Comparison of ENCODE assay signal across 2 cellular contexts in the genomic region with DNA sequence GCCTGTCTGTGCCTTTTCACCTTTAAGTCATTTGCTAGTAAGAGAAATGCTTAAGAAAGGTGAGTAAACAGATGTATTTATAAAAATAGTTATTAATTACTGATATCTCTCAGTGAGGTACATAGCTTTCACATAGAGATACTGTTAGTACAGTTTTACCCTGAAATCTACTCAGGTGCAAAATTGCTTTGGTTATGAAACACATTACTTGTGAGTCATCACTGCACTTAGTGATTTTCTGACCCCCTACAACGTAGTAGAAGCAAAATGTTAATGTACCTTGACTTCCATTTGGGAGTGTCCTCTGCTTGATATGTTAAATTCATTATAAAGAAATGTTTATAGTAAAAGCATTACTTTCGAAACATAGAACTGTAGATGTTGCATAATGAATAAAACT.
A peak's percentile ranks its signal among the peaks of the same experiment; 100 is the strongest.
TF ChIP-seq lines count a peak whose summit lies in the region.

No MANE protein-coding gene starts in this region.

TF ChIP-seq in A549, 52 proteins besides CTCF, POLR2A, EP300 and RAD21:
- TF ChIP-seq, protein P1, sequence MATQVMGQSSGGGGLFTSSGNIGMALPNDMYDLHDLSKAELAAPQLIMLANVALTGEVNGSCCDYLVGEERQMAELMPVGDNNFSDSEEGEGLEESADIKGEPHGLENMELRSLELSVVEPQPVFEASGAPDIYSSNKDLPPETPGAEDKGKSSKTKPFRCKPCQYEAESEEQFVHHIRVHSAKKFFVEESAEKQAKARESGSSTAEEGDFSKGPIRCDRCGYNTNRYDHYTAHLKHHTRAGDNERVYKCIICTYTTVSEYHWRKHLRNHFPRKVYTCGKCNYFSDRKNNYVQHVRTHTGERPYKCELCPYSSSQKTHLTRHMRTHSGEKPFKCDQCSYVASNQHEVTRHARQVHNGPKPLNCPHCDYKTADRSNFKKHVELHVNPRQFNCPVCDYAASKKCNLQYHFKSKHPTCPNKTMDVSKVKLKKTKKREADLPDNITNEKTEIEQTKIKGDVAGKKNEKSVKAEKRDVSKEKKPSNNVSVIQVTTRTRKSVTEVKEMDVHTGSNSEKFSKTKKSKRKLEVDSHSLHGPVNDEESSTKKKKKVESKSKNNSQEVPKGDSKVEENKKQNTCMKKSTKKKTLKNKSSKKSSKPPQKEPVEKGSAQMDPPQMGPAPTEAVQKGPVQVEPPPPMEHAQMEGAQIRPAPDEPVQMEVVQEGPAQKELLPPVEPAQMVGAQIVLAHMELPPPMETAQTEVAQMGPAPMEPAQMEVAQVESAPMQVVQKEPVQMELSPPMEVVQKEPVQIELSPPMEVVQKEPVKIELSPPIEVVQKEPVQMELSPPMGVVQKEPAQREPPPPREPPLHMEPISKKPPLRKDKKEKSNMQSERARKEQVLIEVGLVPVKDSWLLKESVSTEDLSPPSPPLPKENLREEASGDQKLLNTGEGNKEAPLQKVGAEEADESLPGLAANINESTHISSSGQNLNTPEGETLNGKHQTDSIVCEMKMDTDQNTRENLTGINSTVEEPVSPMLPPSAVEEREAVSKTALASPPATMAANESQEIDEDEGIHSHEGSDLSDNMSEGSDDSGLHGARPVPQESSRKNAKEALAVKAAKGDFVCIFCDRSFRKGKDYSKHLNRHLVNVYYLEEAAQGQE (IDR thresholded peaks at IDR 0.05) = no peak
- peak; percentile 46; the same call in 1 of the 2 replicates for TF ChIP-seq JUNB (IDR thresholded peaks at IDR 0.05)
- peak; percentile 49; the same call in 1 of the 2 replicates for TF ChIP-seq FOSL2 (IDR thresholded peaks at IDR 0.05)
- TF ChIP-seq FOSL2 (CRISPR knock-in tag; IDR thresholded peaks at IDR 0.05) = peak; percentile 78
- no peak for TF ChIP-seq BHLHE40 (IDR thresholded peaks at IDR 0.05; ENCODE audit: low read depth, low read length)
- TF ChIP-seq, protein P2, sequence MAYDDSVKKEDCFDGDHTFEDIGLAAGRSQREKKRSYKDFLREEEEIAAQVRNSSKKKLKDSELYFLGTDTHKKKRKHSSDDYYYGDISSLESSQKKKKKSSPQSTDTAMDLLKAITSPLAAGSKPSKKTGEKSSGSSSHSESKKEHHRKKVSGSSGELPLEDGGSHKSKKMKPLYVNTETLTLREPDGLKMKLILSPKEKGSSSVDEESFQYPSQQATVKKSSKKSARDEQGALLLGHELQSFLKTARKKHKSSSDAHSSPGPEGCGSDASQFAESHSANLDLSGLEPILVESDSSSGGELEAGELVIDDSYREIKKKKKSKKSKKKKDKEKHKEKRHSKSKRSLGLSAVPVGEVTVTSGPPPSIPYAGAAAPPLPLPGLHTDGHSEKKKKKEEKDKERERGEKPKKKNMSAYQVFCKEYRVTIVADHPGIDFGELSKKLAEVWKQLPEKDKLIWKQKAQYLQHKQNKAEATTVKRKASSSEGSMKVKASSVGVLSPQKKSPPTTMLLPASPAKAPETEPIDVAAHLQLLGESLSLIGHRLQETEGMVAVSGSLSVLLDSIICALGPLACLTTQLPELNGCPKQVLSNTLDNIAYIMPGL (CRISPR knock-in tag; IDR thresholded peaks at IDR 0.05; ENCODE audit: borderline replicate concordance) = no peak
- no peak for TF ChIP-seq HDAC2 (IDR thresholded peaks at IDR 0.05)
- no peak for TF ChIP-seq SMC3 (IDR thresholded peaks at IDR 0.05)
- TF ChIP-seq CEBPB (IDR thresholded peaks at IDR 0.05) = peak; percentile 43 to 63; a peak in 3 of 4 replicates
- TF ChIP-seq, protein P3, sequence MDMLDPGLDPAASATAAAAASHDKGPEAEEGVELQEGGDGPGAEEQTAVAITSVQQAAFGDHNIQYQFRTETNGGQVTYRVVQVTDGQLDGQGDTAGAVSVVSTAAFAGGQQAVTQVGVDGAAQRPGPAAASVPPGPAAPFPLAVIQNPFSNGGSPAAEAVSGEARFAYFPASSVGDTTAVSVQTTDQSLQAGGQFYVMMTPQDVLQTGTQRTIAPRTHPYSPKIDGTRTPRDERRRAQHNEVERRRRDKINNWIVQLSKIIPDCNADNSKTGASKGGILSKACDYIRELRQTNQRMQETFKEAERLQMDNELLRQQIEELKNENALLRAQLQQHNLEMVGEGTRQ (IDR thresholded peaks at IDR 0.05) = no peak
- TF ChIP-seq, protein P4, sequence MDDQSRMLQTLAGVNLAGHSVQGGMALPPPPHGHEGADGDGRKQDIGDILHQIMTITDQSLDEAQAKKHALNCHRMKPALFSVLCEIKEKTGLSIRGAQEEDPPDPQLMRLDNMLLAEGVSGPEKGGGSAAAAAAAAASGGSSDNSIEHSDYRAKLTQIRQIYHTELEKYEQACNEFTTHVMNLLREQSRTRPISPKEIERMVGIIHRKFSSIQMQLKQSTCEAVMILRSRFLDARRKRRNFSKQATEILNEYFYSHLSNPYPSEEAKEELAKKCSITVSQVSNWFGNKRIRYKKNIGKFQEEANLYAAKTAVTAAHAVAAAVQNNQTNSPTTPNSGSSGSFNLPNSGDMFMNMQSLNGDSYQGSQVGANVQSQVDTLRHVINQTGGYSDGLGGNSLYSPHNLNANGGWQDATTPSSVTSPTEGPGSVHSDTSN (IDR thresholded peaks at IDR 0.05) = no peak
- TF ChIP-seq, protein P5, sequence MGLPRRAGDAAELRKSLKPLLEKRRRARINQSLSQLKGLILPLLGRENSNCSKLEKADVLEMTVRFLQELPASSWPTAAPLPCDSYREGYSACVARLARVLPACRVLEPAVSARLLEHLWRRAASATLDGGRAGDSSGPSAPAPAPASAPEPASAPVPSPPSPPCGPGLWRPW (IDR thresholded peaks at IDR 0.05) = no peak
- no peak for TF ChIP-seq ESRRA (IDR thresholded peaks at IDR 0.05; ENCODE audit: borderline replicate concordance, low read length)
- no peak for TF ChIP-seq FOSB (CRISPR knock-in tag; IDR thresholded peaks at IDR 0.05)

TF ChIP-seq in GM12878, 131 proteins besides CTCF, POLR2A, EP300 and RAD21 (continued from another document):
- TF ChIP-seq, protein P6, sequence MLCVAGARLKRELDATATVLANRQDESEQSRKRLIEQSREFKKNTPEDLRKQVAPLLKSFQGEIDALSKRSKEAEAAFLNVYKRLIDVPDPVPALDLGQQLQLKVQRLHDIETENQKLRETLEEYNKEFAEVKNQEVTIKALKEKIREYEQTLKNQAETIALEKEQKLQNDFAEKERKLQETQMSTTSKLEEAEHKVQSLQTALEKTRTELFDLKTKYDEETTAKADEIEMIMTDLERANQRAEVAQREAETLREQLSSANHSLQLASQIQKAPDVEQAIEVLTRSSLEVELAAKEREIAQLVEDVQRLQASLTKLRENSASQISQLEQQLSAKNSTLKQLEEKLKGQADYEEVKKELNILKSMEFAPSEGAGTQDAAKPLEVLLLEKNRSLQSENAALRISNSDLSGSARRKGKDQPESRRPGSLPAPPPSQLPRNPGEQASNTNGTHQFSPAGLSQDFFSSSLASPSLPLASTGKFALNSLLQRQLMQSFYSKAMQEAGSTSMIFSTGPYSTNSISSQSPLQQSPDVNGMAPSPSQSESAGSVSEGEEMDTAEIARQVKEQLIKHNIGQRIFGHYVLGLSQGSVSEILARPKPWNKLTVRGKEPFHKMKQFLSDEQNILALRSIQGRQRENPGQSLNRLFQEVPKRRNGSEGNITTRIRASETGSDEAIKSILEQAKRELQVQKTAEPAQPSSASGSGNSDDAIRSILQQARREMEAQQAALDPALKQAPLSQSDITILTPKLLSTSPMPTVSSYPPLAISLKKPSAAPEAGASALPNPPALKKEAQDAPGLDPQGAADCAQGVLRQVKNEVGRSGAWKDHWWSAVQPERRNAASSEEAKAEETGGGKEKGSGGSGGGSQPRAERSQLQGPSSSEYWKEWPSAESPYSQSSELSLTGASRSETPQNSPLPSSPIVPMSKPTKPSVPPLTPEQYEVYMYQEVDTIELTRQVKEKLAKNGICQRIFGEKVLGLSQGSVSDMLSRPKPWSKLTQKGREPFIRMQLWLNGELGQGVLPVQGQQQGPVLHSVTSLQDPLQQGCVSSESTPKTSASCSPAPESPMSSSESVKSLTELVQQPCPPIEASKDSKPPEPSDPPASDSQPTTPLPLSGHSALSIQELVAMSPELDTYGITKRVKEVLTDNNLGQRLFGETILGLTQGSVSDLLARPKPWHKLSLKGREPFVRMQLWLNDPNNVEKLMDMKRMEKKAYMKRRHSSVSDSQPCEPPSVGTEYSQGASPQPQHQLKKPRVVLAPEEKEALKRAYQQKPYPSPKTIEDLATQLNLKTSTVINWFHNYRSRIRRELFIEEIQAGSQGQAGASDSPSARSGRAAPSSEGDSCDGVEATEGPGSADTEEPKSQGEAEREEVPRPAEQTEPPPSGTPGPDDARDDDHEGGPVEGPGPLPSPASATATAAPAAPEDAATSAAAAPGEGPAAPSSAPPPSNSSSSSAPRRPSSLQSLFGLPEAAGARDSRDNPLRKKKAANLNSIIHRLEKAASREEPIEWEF (IDR thresholded peaks at IDR 0.05; ENCODE audit: insufficient replicate concordance, low read depth, low read length) = no peak
- TF ChIP-seq CREM (IDR thresholded peaks at IDR 0.05; ENCODE audit: low read depth) (0 out of 2 replicates have a peak, but pooled peaks have one; percentile 31), NFIC (IDR thresholded peaks at IDR 0.05; ENCODE audit: low read depth, low read length) (0 out of 2 replicates have a peak, but pooled peaks have one; percentile 37), RFX5 (IDR thresholded peaks at IDR 0.05; ENCODE audit: low read depth, low read length) (no peak), IKZF2 (IDR thresholded peaks at IDR 0.05) (no peak), FOXM1 (IDR thresholded peaks at IDR 0.05; ENCODE audit: low read depth, low read length) (0 out of 2 replicates have a peak, but pooled peaks have one; percentile 25), ETV6 (conservative IDR thresholded peaks at IDR 0.05 in 1 of 2, IDR thresholded peaks at IDR 0.05 in 1 of 2; ENCODE audit: borderline replicate concordance in 1 of 2, low read depth in 1 of 2) (no peak), BHLHE40 (IDR thresholded peaks at IDR 0.05; ENCODE audit: borderline replicate concordance in 1 of 2, low read depth in 2 of 2, low read length in 1 of 2) (peak in 1 of 2 experiments; percentile 9; a peak in 1 of 4 replicates), MTA2 (IDR thresholded peaks at IDR 0.05; ENCODE audit: low read depth) (peak; percentile 14; the same call in 1 of the 2 replicates), RUNX3 (IDR thresholded peaks at IDR 0.05; ENCODE audit: low read length) (peak; percentile 52; the same call in 1 of the 2 replicates), PAX5 (IDR thresholded peaks at IDR 0.05; ENCODE audit: borderline replicate concordance, low read depth, low read length) (no peak)
- TF ChIP-seq, protein P7, sequence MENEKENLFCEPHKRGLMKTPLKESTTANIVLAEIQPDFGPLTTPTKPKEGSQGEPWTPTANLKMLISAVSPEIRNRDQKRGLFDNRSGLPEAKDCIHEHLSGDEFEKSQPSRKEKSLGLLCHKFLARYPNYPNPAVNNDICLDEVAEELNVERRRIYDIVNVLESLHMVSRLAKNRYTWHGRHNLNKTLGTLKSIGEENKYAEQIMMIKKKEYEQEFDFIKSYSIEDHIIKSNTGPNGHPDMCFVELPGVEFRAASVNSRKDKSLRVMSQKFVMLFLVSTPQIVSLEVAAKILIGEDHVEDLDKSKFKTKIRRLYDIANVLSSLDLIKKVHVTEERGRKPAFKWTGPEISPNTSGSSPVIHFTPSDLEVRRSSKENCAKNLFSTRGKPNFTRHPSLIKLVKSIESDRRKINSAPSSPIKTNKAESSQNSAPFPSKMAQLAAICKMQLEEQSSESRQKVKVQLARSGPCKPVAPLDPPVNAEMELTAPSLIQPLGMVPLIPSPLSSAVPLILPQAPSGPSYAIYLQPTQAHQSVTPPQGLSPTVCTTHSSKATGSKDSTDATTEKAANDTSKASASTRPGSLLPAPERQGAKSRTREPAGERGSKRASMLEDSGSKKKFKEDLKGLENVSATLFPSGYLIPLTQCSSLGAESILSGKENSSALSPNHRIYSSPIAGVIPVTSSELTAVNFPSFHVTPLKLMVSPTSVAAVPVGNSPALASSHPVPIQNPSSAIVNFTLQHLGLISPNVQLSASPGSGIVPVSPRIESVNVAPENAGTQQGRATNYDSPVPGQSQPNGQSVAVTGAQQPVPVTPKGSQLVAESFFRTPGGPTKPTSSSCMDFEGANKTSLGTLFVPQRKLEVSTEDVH (IDR thresholded peaks at IDR 0.05; ENCODE audit: low read depth, partially characterized antibody) = no peak
- TF ChIP-seq, protein P8, sequence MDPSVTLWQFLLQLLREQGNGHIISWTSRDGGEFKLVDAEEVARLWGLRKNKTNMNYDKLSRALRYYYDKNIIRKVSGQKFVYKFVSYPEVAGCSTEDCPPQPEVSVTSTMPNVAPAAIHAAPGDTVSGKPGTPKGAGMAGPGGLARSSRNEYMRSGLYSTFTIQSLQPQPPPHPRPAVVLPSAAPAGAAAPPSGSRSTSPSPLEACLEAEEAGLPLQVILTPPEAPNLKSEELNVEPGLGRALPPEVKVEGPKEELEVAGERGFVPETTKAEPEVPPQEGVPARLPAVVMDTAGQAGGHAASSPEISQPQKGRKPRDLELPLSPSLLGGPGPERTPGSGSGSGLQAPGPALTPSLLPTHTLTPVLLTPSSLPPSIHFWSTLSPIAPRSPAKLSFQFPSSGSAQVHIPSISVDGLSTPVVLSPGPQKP (IDR thresholded peaks at IDR 0.05; ENCODE audit: low read depth, low read length) = no peak
- TF ChIP-seq, protein P9, sequence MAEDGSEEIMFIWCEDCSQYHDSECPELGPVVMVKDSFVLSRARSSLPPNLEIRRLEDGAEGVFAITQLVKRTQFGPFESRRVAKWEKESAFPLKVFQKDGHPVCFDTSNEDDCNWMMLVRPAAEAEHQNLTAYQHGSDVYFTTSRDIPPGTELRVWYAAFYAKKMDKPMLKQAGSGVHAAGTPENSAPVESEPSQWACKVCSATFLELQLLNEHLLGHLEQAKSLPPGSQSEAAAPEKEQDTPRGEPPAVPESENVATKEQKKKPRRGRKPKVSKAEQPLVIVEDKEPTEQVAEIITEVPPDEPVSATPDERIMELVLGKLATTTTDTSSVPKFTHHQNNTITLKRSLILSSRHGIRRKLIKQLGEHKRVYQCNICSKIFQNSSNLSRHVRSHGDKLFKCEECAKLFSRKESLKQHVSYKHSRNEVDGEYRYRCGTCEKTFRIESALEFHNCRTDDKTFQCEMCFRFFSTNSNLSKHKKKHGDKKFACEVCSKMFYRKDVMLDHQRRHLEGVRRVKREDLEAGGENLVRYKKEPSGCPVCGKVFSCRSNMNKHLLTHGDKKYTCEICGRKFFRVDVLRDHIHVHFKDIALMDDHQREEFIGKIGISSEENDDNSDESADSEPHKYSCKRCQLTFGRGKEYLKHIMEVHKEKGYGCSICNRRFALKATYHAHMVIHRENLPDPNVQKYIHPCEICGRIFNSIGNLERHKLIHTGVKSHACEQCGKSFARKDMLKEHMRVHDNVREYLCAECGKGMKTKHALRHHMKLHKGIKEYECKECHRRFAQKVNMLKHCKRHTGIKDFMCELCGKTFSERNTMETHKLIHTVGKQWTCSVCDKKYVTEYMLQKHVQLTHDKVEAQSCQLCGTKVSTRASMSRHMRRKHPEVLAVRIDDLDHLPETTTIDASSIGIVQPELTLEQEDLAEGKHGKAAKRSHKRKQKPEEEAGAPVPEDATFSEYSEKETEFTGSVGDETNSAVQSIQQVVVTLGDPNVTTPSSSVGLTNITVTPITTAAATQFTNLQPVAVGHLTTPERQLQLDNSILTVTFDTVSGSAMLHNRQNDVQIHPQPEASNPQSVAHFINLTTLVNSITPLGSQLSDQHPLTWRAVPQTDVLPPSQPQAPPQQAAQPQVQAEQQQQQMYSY (CRISPR knock-in tag; IDR thresholded peaks at IDR 0.05) = no peak
- TF ChIP-seq, protein P10, sequence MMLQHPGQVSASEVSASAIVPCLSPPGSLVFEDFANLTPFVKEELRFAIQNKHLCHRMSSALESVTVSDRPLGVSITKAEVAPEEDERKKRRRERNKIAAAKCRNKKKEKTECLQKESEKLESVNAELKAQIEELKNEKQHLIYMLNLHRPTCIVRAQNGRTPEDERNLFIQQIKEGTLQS (IDR thresholded peaks at IDR 0.05; ENCODE audit: borderline replicate concordance, extremely low read depth, low read depth, low read length) = no peak
- TF ChIP-seq, protein P11, sequence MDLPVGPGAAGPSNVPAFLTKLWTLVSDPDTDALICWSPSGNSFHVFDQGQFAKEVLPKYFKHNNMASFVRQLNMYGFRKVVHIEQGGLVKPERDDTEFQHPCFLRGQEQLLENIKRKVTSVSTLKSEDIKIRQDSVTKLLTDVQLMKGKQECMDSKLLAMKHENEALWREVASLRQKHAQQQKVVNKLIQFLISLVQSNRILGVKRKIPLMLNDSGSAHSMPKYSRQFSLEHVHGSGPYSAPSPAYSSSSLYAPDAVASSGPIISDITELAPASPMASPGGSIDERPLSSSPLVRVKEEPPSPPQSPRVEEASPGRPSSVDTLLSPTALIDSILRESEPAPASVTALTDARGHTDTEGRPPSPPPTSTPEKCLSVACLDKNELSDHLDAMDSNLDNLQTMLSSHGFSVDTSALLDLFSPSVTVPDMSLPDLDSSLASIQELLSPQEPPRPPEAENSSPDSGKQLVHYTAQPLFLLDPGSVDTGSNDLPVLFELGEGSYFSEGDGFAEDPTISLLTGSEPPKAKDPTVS (IDR thresholded peaks at IDR 0.05; ENCODE audit: low read depth, low read length) = no peak
